In the genomic region with DNA sequence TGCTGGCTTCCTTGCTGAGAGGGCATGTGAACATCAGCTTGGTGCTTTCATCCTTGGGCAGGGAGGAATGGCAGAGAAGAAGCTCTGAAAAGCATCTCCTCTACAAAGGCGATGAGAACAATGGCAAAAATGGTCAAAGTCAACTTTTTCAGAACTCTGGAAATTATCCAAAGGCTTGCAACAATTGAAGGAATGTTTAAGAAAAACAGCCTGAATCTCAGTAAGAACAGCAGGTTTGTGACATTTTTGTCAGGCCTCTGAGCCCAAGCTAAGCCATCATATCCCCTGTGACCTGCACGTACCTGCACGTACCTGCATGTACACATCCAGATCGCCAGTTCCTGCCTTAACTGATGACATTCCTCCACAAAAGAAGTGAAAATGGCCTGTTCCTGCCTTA, we compare ENCODE assay signal across 27 cellular contexts. TPM values are rescaled to one million over a fixed set of nuclear protein-coding genes. Genes with fewer than 3 reads are reported as not detected.
"Had no signal": no experiment of that assay in that cellular context is flagged by ENCODE, and none has a peak within 500 bp of the region (broad histone marks: within the 10 kb centered on the region; RNA-seq: fewer than 3 reads in every experiment).

No MANE protein-coding gene starts in this region.

- H3K27me3 ChIP-seq: dorsolateral prefrontal cortex, pancreas, stomach had no signal

- H3K27me3 Mint-ChIP-seq: type B pancreatic cell had no signal

- H3K9me3 ChIP-seq: heart left ventricle, pancreas, stomach had no signal

- ATAC-seq: heart left ventricle, left colon, left ventricle myocardium superior, pancreas, right cardiac atrium had no signal

- H3K27ac Mint-ChIP-seq: nephron, progenitor cell of endocrine pancreas, type B pancreatic cell had no signal

- H3K36me3 ChIP-seq: heart left ventricle, pancreas, stomach had no signal

- FAIRE-seq: frontal cortex, pancreas, urothelium cell line had no signal

- H3K4me1 Mint-ChIP-seq: nephron had no signal

- DNase-seq: cortex of kidney; dorsolateral prefrontal cortex; effector CD8-positive, alpha-beta T cell; heart left ventricle; hippocampal formation; left colon; left ventricle myocardium superior; mesenchymal stem cell; naive B cell; occipital lobe; pancreas; right cardiac atrium; stimulated activated CD4-positive, alpha-beta T cell treated with anti-CD3 and anti-CD28 coated beads, Interleukin-2, amount 100 ng/mL, for 24 hours; stimulated activated CD4-positive, alpha-beta T cell treated with anti-CD3 and anti-CD28 coated beads, Interleukin-4, amount 100 ng/mL, for 4 hours; stimulated activated naive CD4-positive, alpha-beta T cell; stomach; substantia nigra had no signal

- H3K4me3 ChIP-seq: dorsolateral prefrontal cortex, heart left ventricle, lung, pancreas, stomach had no signal

- H3K9me3 Mint-ChIP-seq: naive B cell, nephron, type B pancreatic cell had no signal

- H3K4me1 ChIP-seq: pancreas had no signal

- H3K4me3 Mint-ChIP-seq: naive B cell, nephron, type B pancreatic cell had no signal

- H3K27ac ChIP-seq: dorsolateral prefrontal cortex, heart left ventricle, pancreas, stomach had no signal

- H3K36me3 Mint-ChIP-seq: naive B cell, type B pancreatic cell had no signal

RNA-seq across cellular contexts. Expression of a gene that starts 51.8 kb away (rescaled TPM):
- total RNA-seq: esophagus mucosa, frontal cortex, glomerular endothelial cell, heart left ventricle, kidney epithelial cell, left colon, left ventricle myocardium superior, occipital lobe, skeletal muscle tissue had no signal
- polyA plus RNA-seq: heart left ventricle, lung, stomach had no signal
